1 cellular context compared by ENCODE assay signal in the genomic region with DNA sequence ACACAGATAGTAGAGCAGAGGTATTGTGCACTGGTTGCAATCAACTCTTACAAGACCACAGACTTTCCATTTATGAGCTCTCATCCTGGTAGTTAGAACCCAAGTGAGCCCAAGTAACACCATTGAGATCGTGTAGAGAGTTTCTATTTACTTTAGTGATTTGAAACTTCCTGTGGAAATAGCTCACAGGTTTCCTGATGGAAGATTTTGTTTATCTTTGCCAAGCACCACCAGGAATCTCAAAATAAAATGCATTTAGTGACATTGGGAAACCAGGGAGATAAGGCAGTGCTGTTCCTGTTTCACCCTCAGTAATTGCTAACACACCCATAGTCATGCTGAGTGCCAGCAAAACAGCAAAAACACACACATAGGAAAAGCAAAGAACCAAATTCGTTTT.
TF ChIP-seq lines count a peak whose summit lies in the region.

No MANE protein-coding gene starts in this region.

TF ChIP-seq in HEK293, 187 proteins besides CTCF, POLR2A, EP300 and RAD21 (continued from another document):
- TF ChIP-seq, protein P1, sequence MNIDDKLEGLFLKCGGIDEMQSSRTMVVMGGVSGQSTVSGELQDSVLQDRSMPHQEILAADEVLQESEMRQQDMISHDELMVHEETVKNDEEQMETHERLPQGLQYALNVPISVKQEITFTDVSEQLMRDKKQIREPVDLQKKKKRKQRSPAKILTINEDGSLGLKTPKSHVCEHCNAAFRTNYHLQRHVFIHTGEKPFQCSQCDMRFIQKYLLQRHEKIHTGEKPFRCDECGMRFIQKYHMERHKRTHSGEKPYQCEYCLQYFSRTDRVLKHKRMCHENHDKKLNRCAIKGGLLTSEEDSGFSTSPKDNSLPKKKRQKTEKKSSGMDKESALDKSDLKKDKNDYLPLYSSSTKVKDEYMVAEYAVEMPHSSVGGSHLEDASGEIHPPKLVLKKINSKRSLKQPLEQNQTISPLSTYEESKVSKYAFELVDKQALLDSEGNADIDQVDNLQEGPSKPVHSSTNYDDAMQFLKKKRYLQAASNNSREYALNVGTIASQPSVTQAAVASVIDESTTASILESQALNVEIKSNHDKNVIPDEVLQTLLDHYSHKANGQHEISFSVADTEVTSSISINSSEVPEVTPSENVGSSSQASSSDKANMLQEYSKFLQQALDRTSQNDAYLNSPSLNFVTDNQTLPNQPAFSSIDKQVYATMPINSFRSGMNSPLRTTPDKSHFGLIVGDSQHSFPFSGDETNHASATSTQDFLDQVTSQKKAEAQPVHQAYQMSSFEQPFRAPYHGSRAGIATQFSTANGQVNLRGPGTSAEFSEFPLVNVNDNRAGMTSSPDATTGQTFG (tag by site-specific recombination; IDR thresholded peaks at IDR 0.05; ENCODE audit: borderline replicate concordance) = no peak
- TF ChIP-seq ZSCAN16 (tag by site-specific recombination; IDR thresholded peaks at IDR 0.05) (no peak), ZNF404 (tag by site-specific recombination; IDR thresholded peaks at IDR 0.05) (no peak), ZEB2 (tag by site-specific recombination; IDR thresholded peaks at IDR 0.05) (no peak), SP2 (tag by site-specific recombination; IDR thresholded peaks at IDR 0.05) (no peak), ZNF416 (tag by site-specific recombination; IDR thresholded peaks at IDR 0.05) (no peak), ZNF843 (tag by site-specific recombination; IDR thresholded peaks at IDR 0.05) (no peak), ZNF223 (tag by site-specific recombination; IDR thresholded peaks at IDR 0.05) (no peak), ZNF670 (tag by site-specific recombination; IDR thresholded peaks at IDR 0.05; ENCODE audit: low read depth) (no peak), ZNF19 (tag by site-specific recombination; IDR thresholded peaks at IDR 0.05; ENCODE audit: low read depth) (no peak), ZNF654 (tag by site-specific recombination; IDR thresholded peaks at IDR 0.05; ENCODE audit: low read depth) (no peak), ZNF132 (tag by site-specific recombination; IDR thresholded peaks at IDR 0.05; ENCODE audit: borderline replicate concordance) (no peak), MYNN (tag by site-specific recombination; IDR thresholded peaks at IDR 0.05; ENCODE audit: borderline replicate concordance) (no peak), ZNF324 (tag by site-specific recombination; IDR thresholded peaks at IDR 0.05) (no peak), KLF1 (tag by site-specific recombination; IDR thresholded peaks at IDR 0.05) (no peak), FEZF1 (tag by site-specific recombination; IDR thresholded peaks at IDR 0.05) (peak; percentile 74), ZXDB (tag by site-specific recombination; IDR thresholded peaks at IDR 0.05) (no peak), TRIM28 (IDR thresholded peaks at IDR 0.05; ENCODE audit: borderline replicate concordance, low read length) (0 out of 2 replicates have a peak, but pooled peaks have one; percentile 26), EGR2 (tag by site-specific recombination; IDR thresholded peaks at IDR 0.05; ENCODE audit: low read depth) (no peak), OVOL3 (tag by site-specific recombination; IDR thresholded peaks at IDR 0.05) (no peak), ZFP3 (tag by site-specific recombination; IDR thresholded peaks at IDR 0.05; ENCODE audit: low read depth) (no peak), ZNF248 (tag by site-specific recombination; IDR thresholded peaks at IDR 0.05) (no peak), ZNF747 (tag by site-specific recombination; IDR thresholded peaks at IDR 0.05) (no peak), ZNF510 (tag by site-specific recombination; IDR thresholded peaks at IDR 0.05; ENCODE audit: insufficient replicate concordance) (no peak)
- TF ChIP-seq, protein P2, sequence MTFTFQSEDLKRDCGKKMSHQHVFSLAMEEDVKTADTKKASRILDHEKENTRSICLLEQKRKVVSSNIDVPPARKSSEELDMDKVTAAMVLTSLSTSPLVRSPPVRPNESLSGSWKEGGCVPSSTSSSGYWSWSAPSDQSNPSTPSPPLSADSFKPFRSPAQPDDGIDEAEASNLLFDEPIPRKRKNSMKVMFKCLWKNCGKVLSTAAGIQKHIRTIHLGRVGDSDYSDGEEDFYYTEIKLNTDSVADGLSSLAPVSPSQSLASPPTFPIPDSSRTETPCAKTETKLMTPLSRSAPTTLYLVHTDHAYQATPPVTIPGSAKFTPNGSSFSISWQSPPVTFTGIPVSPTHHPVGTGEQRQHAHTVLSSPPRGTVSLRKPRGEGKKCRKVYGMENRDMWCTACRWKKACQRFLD (tag by site-specific recombination; IDR thresholded peaks at IDR 0.05) = no peak
- TF ChIP-seq, protein P3, sequence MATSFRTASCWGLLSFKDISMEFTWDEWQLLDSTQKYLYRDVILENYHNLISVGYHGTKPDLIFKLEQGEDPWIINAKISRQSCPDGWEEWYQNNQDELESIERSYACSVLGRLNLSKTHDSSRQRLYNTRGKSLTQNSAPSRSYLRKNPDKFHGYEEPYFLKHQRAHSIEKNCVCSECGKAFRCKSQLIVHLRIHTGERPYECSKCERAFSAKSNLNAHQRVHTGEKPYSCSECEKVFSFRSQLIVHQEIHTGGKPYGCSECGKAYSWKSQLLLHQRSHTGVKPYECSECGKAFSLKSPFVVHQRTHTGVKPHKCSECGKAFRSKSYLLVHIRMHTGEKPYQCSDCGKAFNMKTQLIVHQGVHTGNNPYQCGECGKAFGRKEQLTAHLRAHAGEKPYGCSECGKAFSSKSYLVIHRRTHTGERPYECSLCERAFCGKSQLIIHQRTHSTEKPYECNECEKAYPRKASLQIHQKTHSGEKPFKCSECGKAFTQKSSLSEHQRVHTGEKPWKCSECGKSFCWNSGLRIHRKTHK (tag by site-specific recombination; IDR thresholded peaks at IDR 0.05) = no peak
- TF ChIP-seq, protein P4, sequence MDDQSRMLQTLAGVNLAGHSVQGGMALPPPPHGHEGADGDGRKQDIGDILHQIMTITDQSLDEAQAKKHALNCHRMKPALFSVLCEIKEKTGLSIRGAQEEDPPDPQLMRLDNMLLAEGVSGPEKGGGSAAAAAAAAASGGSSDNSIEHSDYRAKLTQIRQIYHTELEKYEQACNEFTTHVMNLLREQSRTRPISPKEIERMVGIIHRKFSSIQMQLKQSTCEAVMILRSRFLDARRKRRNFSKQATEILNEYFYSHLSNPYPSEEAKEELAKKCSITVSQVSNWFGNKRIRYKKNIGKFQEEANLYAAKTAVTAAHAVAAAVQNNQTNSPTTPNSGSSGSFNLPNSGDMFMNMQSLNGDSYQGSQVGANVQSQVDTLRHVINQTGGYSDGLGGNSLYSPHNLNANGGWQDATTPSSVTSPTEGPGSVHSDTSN (CRISPR knock-in tag; IDR thresholded peaks at IDR 0.05) = no peak
- TF ChIP-seq, protein P5, sequence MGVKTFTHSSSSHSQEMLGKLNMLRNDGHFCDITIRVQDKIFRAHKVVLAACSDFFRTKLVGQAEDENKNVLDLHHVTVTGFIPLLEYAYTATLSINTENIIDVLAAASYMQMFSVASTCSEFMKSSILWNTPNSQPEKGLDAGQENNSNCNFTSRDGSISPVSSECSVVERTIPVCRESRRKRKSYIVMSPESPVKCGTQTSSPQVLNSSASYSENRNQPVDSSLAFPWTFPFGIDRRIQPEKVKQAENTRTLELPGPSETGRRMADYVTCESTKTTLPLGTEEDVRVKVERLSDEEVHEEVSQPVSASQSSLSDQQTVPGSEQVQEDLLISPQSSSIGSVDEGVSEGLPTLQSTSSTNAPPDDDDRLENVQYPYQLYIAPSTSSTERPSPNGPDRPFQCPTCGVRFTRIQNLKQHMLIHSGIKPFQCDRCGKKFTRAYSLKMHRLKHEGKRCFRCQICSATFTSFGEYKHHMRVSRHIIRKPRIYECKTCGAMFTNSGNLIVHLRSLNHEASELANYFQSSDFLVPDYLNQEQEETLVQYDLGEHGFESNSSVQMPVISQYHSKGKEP (tag by site-specific recombination; IDR thresholded peaks at IDR 0.05) = peak; percentile 21; the same call in 1 of the 2 replicates
- TF ChIP-seq, protein P6, sequence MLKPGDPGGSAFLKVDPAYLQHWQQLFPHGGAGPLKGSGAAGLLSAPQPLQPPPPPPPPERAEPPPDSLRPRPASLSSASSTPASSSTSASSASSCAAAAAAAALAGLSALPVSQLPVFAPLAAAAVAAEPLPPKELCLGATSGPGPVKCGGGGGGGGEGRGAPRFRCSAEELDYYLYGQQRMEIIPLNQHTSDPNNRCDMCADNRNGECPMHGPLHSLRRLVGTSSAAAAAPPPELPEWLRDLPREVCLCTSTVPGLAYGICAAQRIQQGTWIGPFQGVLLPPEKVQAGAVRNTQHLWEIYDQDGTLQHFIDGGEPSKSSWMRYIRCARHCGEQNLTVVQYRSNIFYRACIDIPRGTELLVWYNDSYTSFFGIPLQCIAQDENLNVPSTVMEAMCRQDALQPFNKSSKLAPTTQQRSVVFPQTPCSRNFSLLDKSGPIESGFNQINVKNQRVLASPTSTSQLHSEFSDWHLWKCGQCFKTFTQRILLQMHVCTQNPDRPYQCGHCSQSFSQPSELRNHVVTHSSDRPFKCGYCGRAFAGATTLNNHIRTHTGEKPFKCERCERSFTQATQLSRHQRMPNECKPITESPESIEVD (tag by site-specific recombination; IDR thresholded peaks at IDR 0.05) = peak; percentile 60
- TF ChIP-seq, protein P7, sequence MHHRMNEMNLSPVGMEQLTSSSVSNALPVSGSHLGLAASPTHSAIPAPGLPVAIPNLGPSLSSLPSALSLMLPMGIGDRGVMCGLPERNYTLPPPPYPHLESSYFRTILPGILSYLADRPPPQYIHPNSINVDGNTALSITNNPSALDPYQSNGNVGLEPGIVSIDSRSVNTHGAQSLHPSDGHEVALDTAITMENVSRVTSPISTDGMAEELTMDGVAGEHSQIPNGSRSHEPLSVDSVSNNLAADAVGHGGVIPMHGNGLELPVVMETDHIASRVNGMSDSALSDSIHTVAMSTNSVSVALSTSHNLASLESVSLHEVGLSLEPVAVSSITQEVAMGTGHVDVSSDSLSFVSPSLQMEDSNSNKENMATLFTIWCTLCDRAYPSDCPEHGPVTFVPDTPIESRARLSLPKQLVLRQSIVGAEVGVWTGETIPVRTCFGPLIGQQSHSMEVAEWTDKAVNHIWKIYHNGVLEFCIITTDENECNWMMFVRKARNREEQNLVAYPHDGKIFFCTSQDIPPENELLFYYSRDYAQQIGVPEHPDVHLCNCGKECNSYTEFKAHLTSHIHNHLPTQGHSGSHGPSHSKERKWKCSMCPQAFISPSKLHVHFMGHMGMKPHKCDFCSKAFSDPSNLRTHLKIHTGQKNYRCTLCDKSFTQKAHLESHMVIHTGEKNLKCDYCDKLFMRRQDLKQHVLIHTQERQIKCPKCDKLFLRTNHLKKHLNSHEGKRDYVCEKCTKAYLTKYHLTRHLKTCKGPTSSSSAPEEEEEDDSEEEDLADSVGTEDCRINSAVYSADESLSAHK (tag by site-specific recombination; IDR thresholded peaks at IDR 0.05) = peak; percentile 87
- TF ChIP-seq, protein P8, sequence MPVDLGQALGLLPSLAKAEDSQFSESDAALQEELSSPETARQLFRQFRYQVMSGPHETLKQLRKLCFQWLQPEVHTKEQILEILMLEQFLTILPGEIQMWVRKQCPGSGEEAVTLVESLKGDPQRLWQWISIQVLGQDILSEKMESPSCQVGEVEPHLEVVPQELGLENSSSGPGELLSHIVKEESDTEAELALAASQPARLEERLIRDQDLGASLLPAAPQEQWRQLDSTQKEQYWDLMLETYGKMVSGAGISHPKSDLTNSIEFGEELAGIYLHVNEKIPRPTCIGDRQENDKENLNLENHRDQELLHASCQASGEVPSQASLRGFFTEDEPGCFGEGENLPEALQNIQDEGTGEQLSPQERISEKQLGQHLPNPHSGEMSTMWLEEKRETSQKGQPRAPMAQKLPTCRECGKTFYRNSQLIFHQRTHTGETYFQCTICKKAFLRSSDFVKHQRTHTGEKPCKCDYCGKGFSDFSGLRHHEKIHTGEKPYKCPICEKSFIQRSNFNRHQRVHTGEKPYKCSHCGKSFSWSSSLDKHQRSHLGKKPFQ (tag by site-specific recombination; IDR thresholded peaks at IDR 0.05) = 0 out of 2 replicates have a peak, but pooled peaks have one; percentile 20
- TF ChIP-seq, protein P9, sequence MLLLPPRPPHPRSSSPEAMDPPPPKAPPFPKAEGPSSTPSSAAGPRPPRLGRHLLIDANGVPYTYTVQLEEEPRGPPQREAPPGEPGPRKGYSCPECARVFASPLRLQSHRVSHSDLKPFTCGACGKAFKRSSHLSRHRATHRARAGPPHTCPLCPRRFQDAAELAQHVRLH (tag by site-specific recombination; IDR thresholded peaks at IDR 0.05) = no peak
